Comparison of ENCODE assay signal across 20 cellular contexts in genomic region chr20:10075606-10076005, GRCh38.
"Had no signal": no experiment of that assay in that cellular context is flagged by ENCODE, and none has a peak within 500 bp of the region (broad histone marks: within the 10 kb centered on the region; RNA-seq: fewer than 3 reads in every experiment).

No MANE protein-coding gene starts in this region.

- H3K4me3 Mint-ChIP-seq: activated CD4-positive, alpha-beta T cell treated with anti-CD3 and anti-CD28 coated beads, Interleukin-2, amount 10 ng/mL, durations not matched to agents 24 days and 14 days; activated CD8-positive, alpha-beta T cell treated with anti-CD3 and anti-CD28 coated beads, Interleukin-2, amount 10 ng/mL, durations not matched to agents 7 days and 5 days; activated naive CD4-positive, alpha-beta T cell treated with anti-CD3 and anti-CD28 coated beads for 36 hours; activated T-cell treated with anti-CD3 and anti-CD28 coated beads, Interleukin-2, amount 50 U/mL, for 24 hours; mesothelial cell of epicardium; nephron had no signal

- H3K4me3 ChIP-seq: coronary artery, esophagus muscularis mucosa, lower lobe of right lung, vagina had no signal

- H3K9me3 ChIP-seq: esophagus muscularis mucosa, lower lobe of right lung, vagina had no signal

- H3K4me1 Mint-ChIP-seq: activated CD4-positive, alpha-beta T cell treated with anti-CD3 and anti-CD28 coated beads, Interleukin-2, amount 10 ng/mL, durations not matched to agents 24 days and 14 days; mesothelial cell of epicardium had no signal

- H3K36me3 ChIP-seq: esophagus muscularis mucosa, lower lobe of right lung, vagina had no signal

- H3K9me3 Mint-ChIP-seq: activated CD4-positive, alpha-beta T cell treated with anti-CD3 and anti-CD28 coated beads, Interleukin-2, amount 10 ng/mL, durations not matched to agents 24 days and 14 days; activated naive CD4-positive, alpha-beta T cell treated with anti-CD3 and anti-CD28 coated beads for 36 hours; activated T-cell treated with anti-CD3 and anti-CD28 coated beads, Interleukin-2, amount 50 U/mL, for 24 hours; activated T-helper 2 cell treated with anti-CD3 and anti-CD28 coated beads, Interferon-gamma antibody, Interleukin-2, Interleukin-4, amounts not matched to agents 10 μg/mL and 5 μg/mL and 100 μg/mL, durations not matched to agents 14 hours and 24 hours and 36 hours; mesothelial cell of epicardium; nephron had no signal

- ATAC-seq: activated CD8-positive, alpha-beta T cell treated with anti-CD3 and anti-CD28 coated beads, Interleukin-2, amount 10 ng/mL, durations not matched to agents 7 days and 5 days; left colon had no signal

- H3K4me1 ChIP-seq: lower lobe of right lung had no signal

- H3K27ac Mint-ChIP-seq: activated CD4-positive, alpha-beta T cell treated with anti-CD3 and anti-CD28 coated beads, Interleukin-2, amount 10 ng/mL, durations not matched to agents 24 days and 14 days; activated CD8-positive, alpha-beta T cell treated with anti-CD3 and anti-CD28 coated beads, Interleukin-2, amount 10 ng/mL, durations not matched to agents 7 days and 5 days; activated naive CD4-positive, alpha-beta T cell treated with anti-CD3 and anti-CD28 coated beads for 36 hours; activated T-cell treated with anti-CD3 and anti-CD28 coated beads, Interleukin-2, amount 50 U/mL, for 24 hours; activated T-helper 2 cell treated with anti-CD3 and anti-CD28 coated beads, Interferon-gamma antibody, Interleukin-2, Interleukin-4, amounts not matched to agents 10 μg/mL and 5 μg/mL and 100 μg/mL, durations not matched to agents 14 hours and 24 hours and 36 hours; mesothelial cell of epicardium; nephron had no signal

- DNase-seq: activated CD4-positive, alpha-beta T cell treated with anti-CD3 and anti-CD28 coated beads, Interleukin-2, amount 10 ng/mL, durations not matched to agents 24 days and 14 days; activated CD8-positive, alpha-beta T cell treated with anti-CD3 and anti-CD28 coated beads, Interleukin-2, amount 10 ng/mL, durations not matched to agents 7 days and 5 days; activated naive CD4-positive, alpha-beta T cell treated with anti-CD3 and anti-CD28 coated beads for 36 hours; activated T-cell treated with anti-CD3 and anti-CD28 coated beads, Interleukin-2, amount 50 U/mL, for 24 hours; anterior cingulate cortex; left colon; lower lobe of right lung; stimulated activated CD4-positive, alpha-beta T cell treated with anti-CD3 and anti-CD28 coated beads, Interleukin-12 subunit alpha, Interleukin-12 subunit beta, amount 100 ng/mL, for 4 hours; stimulated activated CD4-positive, alpha-beta T cell treated with anti-CD3 and anti-CD28 coated beads, Interleukin-1b, Interleukin-23, amount 100 ng/mL, for 48 hours; stimulated activated CD8-positive, alpha-beta memory T cell treated with anti-CD3 and anti-CD28 coated beads, Interleukin-4, amount 100 ng/mL, for 48 hours; stimulated activated naive CD4-positive, alpha-beta T cell; T-helper 1 cell; T1000; trophoblast cell had no signal

- H3K36me3 Mint-ChIP-seq: mesothelial cell of epicardium had no signal

- H3K27me3 ChIP-seq: vagina had no signal

- H3K27ac ChIP-seq: coronary artery, esophagus muscularis mucosa, lower lobe of right lung, vagina had no signal
